ENCODE assay signal across 9 cellular contexts in genomic region chr22:25403284-25403606, GRCh38.
DNase-seq lines count a peak whose midpoint lies in the region; ATAC-seq and TF ChIP-seq lines count a peak whose summit lies in the region.
"Had no signal": no experiment of that assay in that cellular context is flagged by ENCODE, and none has a peak within 500 bp of the region (broad histone marks: within the 10 kb centered on the region; RNA-seq: fewer than 3 reads in every experiment).

No MANE protein-coding gene starts in this region.

- WGBS in body of pancreas, 2 donors = 41% methylated on average over 3 to 6 of the region's 6 CpGs

- intact Hi-C loops in left ventricle myocardium inferior (cut with micrococcal nuclease) = no loop called here
- intact Hi-C loops in Right ventricle myocardium superior (cut with DNase I) = loop anchor here (5.0 kb wide), 1 partner anchor 41 kb away; no protein-coding TSS in a partner anchor
- intact Hi-C loops in body of pancreas (cut with DNase I) = no loop called here
- intact Hi-C loops in vagina (cut with DNase I) = no loop called here

- no peaks in the 10 kb centered on the region for H3K27me3 ChIP-seq in left ventricle myocardium inferior (ENCODE audit: low read depth)
- H3K27me3 ChIP-seq in body of pancreas = no peaks in the 10 kb centered on the region
- no peaks in the 10 kb centered on the region for H3K27me3 ChIP-seq in mucosa of rectum (ENCODE audit: control insufficient read depth in 2 of 2, insufficient read depth in 2 of 2, low read length in 2 of 2)
- no peaks in the 10 kb centered on the region for H3K27me3 ChIP-seq in vagina

- peak overlapping the region; percentile 72 to 80 for H3K9ac ChIP-seq in mucosa of rectum (ENCODE audit: low read depth in 1 of 2, low read length in 2 of 2)

- DNase-seq in left ventricle myocardium inferior (no peak), Right ventricle myocardium superior (no peak), body of pancreas (no peak), vagina (ENCODE audit: extremely low spot score in 2 of 2) (peak in 1 of 2 donors; percentile 83), globus pallidus (ENCODE audit: low spot score) (no peak), G401 (ENCODE audit: low spot score) (no peak)
- DNase-seq in central memory CD4-positive, alpha-beta T cell = no peak
- DNase-seq: MM.1S had no signal

- no peaks in the 10 kb centered on the region for H3K36me3 ChIP-seq in left ventricle myocardium inferior
- no peaks in the 10 kb centered on the region for H3K36me3 ChIP-seq in body of pancreas (replicated peaks in 1 of 2; ENCODE audit: insufficient read depth in 1 of 2, low read depth in 2 of 2)
- H3K36me3 ChIP-seq in mucosa of rectum (ENCODE audit: control insufficient read depth in 2 of 2, insufficient read depth in 2 of 2, low read length in 2 of 2) = no peaks in the 10 kb centered on the region
- H3K36me3 ChIP-seq in vagina = no peaks in the 10 kb centered on the region

- H3K9me3 ChIP-seq in left ventricle myocardium inferior (replicated peaks) (no peaks in the 10 kb centered on the region), body of pancreas (no peaks in the 10 kb centered on the region), mucosa of rectum (ENCODE audit: control insufficient read depth in 2 of 2, low read length in 2 of 2) (no peaks in the 10 kb centered on the region), vagina (no peaks in the 10 kb centered on the region)

- H3K27ac ChIP-seq in left ventricle myocardium inferior (replicated peaks) = peak overlapping the region; percentile 94
- peak overlapping the region; percentile 59 to 89 (median 88) for H3K27ac ChIP-seq in body of pancreas
- H3K27ac ChIP-seq in mucosa of rectum (ENCODE audit: low read depth in 2 of 2, low read length in 2 of 2) = peak overlapping the region; percentile 74 to 77
- peak overlapping the region; percentile 95 for H3K27ac ChIP-seq in vagina

- H3K4me3 ChIP-seq in left ventricle myocardium inferior = peak overlapping the region; percentile 88
- no peak overlapping the region for H3K4me3 ChIP-seq in body of pancreas
- H3K4me3 ChIP-seq in mucosa of rectum (ENCODE audit: low read length in 2 of 2) = peak overlapping the region in 1 of 2 donors; percentile 82
- H3K4me3 ChIP-seq in vagina = peak overlapping the region; percentile 66 to 80

- TF ChIP-seq CTCF in left ventricle myocardium inferior (IDR thresholded peaks at IDR 0.05; ENCODE audit: borderline replicate concordance) (no peak), body of pancreas (IDR thresholded peaks at IDR 0.05) (no peak), vagina (IDR thresholded peaks at IDR 0.05) (no peak)

- in situ Hi-C loops in G401 (cut with HindIII; ENCODE audit: low sequenced_read_pairs) = no loop called here

- TF ChIP-seq POLR2A in body of pancreas (IDR thresholded peaks at IDR 0.05) (no peak), vagina (IDR thresholded peaks at IDR 0.05) (no peak)

- no peak for ATAC-seq in Right ventricle myocardium superior (ENCODE audit: poor library complexity)
- ATAC-seq in body of pancreas = no peak

- peaks cover 63% of the 10 kb centered on the region for H3K4me1 ChIP-seq in left ventricle myocardium inferior
- H3K4me1 ChIP-seq in body of pancreas = peaks cover 47% of the 10 kb centered on the region
- H3K4me1 ChIP-seq in mucosa of rectum (ENCODE audit: control insufficient read depth in 2 of 2, insufficient read depth in 2 of 2, low read length in 2 of 2) = peaks cover 30 to 42% of the 10 kb centered on the region in 2 donors
- peaks cover 50% of the 10 kb centered on the region for H3K4me1 ChIP-seq in vagina

Comparison
In these comparisons a context has a peak if more than half of its experiments do, and no peak if none do; other contexts are left out.
1. H3K4me3 ChIP-seq: peak in left ventricle myocardium inferior (single experiment) and vagina (2 of 2); none in body of pancreas (0 of 2).
2. Peak in every context shown above with its lines, with median percentiles within 50 percentile points of each other: H3K27ac ChIP-seq.